ENCODE assay signal across 14 cellular contexts in the genomic region with DNA sequence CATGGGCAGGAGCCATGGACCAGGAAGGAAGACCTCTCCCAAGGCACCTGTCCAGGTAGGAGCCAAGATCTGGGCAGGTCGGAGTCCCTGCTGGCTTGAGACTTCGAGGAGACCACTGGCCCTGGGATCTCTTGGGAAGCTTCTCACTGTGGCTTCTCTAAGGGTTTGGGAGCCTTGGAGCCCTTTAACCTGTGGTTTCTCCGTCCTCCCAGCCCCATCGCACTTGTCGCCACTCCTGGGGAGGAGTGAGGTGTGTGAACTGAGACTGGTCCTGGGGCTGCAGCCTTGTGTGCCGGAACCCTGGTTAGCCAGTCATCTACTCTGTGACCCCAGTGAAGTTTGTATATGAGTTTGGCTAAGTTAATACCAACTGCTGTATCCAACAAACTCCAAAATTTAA. TPM values are rescaled to one million over a fixed set of nuclear protein-coding genes. Genes with fewer than 3 reads are reported as not detected.
DNase-seq lines count a peak whose midpoint lies in the region; ATAC-seq and TF ChIP-seq lines count a peak whose summit lies in the region.
"Had no signal": no experiment of that assay in that cellular context is flagged by ENCODE, and none has a peak within 500 bp of the region (broad histone marks: within the 10 kb centered on the region; RNA-seq: fewer than 3 reads in every experiment).

No MANE protein-coding gene starts in this region.

- H3K4me2 ChIP-seq in fibroblast of lung (ENCODE audit: extremely low read depth, insufficient read depth, low read length) (no peak overlapping the region), skeletal muscle satellite cell (ENCODE audit: low read length) (peak overlapping the region; percentile 1)
- H3K4me2 ChIP-seq: BLaER1 treated with 17β-estradiol and CSF1 and Interleukin-3, amounts not matched to agents 10 nM and 100 nM had no signal

- H3K9me3 ChIP-seq in fibroblast of lung (ENCODE audit: control insufficient read depth, insufficient read depth, low read depth, low read length) = no peaks in the 10 kb centered on the region
- H3K9me3 ChIP-seq in skeletal muscle satellite cell (replicated peaks; ENCODE audit: low read length) = no peaks in the 10 kb centered on the region
- peaks cover 26 to 80% of the 10 kb centered on the region in 2 donors for H3K9me3 ChIP-seq in ascending aorta
- H3K9me3 ChIP-seq in transverse colon = no peaks in the 10 kb centered on the region
- H3K9me3 ChIP-seq: BLaER1 treated with 17β-estradiol and CSF1 and Interleukin-3, amounts not matched to agents 10 nM and 100 nM had no signal

- TF ChIP-seq EP300 in transverse colon (IDR thresholded peaks at IDR 0.05; ENCODE audit: low read depth) = no peak

- H3K9ac ChIP-seq in fibroblast of lung (ENCODE audit: insufficient read depth, low read length) (no peak overlapping the region), skeletal muscle satellite cell (ENCODE audit: low read depth, low read length) (no peak overlapping the region)
- H3K9ac ChIP-seq: BLaER1 treated with 17β-estradiol and CSF1 and Interleukin-3, amounts not matched to agents 10 nM and 100 nM had no signal

- H2AFZ ChIP-seq in fibroblast of lung (ENCODE audit: low read length) = no peak overlapping the region

- H3K27ac ChIP-seq in fibroblast of lung (ENCODE audit: insufficient read depth, low read length) (peak overlapping the region; percentile 17), ascending aorta (no peak overlapping the region), transverse colon (no peak overlapping the region)
- H3K27ac ChIP-seq: BLaER1 treated with 17β-estradiol and CSF1 and Interleukin-3, amounts not matched to agents 10 nM and 100 nM had no signal

- H3K27me3 ChIP-seq in fibroblast of lung (ENCODE audit: control insufficient read depth, insufficient read depth, low read length) (no peaks in the 10 kb centered on the region), skeletal muscle satellite cell (ENCODE audit: control insufficient read depth, insufficient read depth, low read length) (no peaks in the 10 kb centered on the region), ascending aorta (no peaks in the 10 kb centered on the region), transverse colon (no peaks in the 10 kb centered on the region)
- H3K27me3 ChIP-seq: BLaER1 treated with 17β-estradiol and CSF1 and Interleukin-3, amounts not matched to agents 10 nM and 100 nM had no signal

- peaks cover 6% of the 10 kb centered on the region for H3K79me2 ChIP-seq in fibroblast of lung (ENCODE audit: control insufficient read depth, insufficient read depth, low read length)

- H3K36me3 ChIP-seq in fibroblast of lung (ENCODE audit: control insufficient read depth, insufficient read depth, low read length) (peaks cover 22% of the 10 kb centered on the region), skeletal muscle satellite cell (ENCODE audit: insufficient read depth, low read length) (peaks cover 65% of the 10 kb centered on the region), ascending aorta (peaks cover 93 to 96% of the 10 kb centered on the region in 2 donors), transverse colon (peaks cover 0 to 78% (median 38%) of the 10 kb centered on the region in 4 donors)

- peaks cover 2% of the 10 kb centered on the region for H3K4me1 ChIP-seq in fibroblast of lung (ENCODE audit: control insufficient read depth, extremely low read depth, insufficient read depth, low read length)
- peaks cover 10% of the 10 kb centered on the region for H3K4me1 ChIP-seq in skeletal muscle satellite cell (ENCODE audit: control insufficient read depth, insufficient read depth, low read length)
- no peaks in the 10 kb centered on the region for H3K4me1 ChIP-seq in ascending aorta
- H3K4me1 ChIP-seq in transverse colon = no peaks in the 10 kb centered on the region
- H3K4me1 ChIP-seq: BLaER1 treated with 17β-estradiol and CSF1 and Interleukin-3, amounts not matched to agents 10 nM and 100 nM had no signal

- intact Hi-C loops in ascending aorta (cut with DNase I) = no loop called here
- intact Hi-C loops in transverse colon (cut with DNase I; ENCODE audit: low total_unique reads) = no loop called here

- H4K20me1 ChIP-seq in fibroblast of lung (ENCODE audit: control insufficient read depth, extremely low read depth, insufficient read depth, low read length) = no peaks in the 10 kb centered on the region

- peak; percentile 10 for DNase-seq in activated CD8-positive, alpha-beta memory T cell treated with anti-CD3 and anti-CD28 coated beads, Interleukin-2, amount 50 U/mL, for 48 hours
- DNase-seq in activated CD8-positive, alpha-beta memory T cell treated with anti-CD3 and anti-CD28 coated beads, Interleukin-2, amount 50 U/mL, for 4 hours = no peak
- no peak for DNase-seq in fibroblast of lung (ENCODE audit: low read depth in 2 of 2)
- no peak for DNase-seq in ascending aorta (ENCODE audit: low spot score in 2 of 2)
- no peak for DNase-seq in transverse colon
- DNase-seq: 8988T; Calu3; CD8-positive, alpha-beta T cell; DMS79 treated with DMSO at 0.1 percent for 48 hours; GF-D8; H9 had no signal

- TF ChIP-seq CTCF in fibroblast of lung (conservative IDR thresholded peaks at IDR 0.05 in 1 of 2, IDR thresholded peaks at IDR 0.05 in 1 of 2; ENCODE audit: low read depth in 1 of 2, low read length in 2 of 2) (no peak), ascending aorta (IDR thresholded peaks at IDR 0.05) (no peak), transverse colon (IDR thresholded peaks at IDR 0.05) (no peak)

- no peak for TF ChIP-seq POLR2A in transverse colon (IDR thresholded peaks at IDR 0.05)

- WGBS in transverse colon (ENCODE audit: low coverage in 1 of 2), 2 donors = 90% methylated on average over 6 of the region's 6 CpGs; no CpG with 5 or more reads in 1 of the 2 donors

- in situ Hi-C loops in transverse colon (cut with MboI; ENCODE audit: low pct_ligation_motif_present in 1 of 4, low pct_unique_long_range_greater_than_20kb in 1 of 4, low sequenced_read_pairs in 3 of 4) = no loop called here

- no peak overlapping the region for H3K4me3 ChIP-seq in fibroblast of lung (replicated peaks in 1 of 4; ENCODE audit: control extremely low read depth in 1 of 4, insufficient read depth in 1 of 4, low read depth in 3 of 4, low read length in 4 of 4)
- H3K4me3 ChIP-seq in skeletal muscle satellite cell (ENCODE audit: low read length) = no peak overlapping the region
- no peak overlapping the region for H3K4me3 ChIP-seq in ascending aorta
- no peak overlapping the region for H3K4me3 ChIP-seq in transverse colon
- H3K4me3 ChIP-seq: BLaER1 treated with 17β-estradiol and CSF1 and Interleukin-3, amounts not matched to agents 10 nM and 100 nM had no signal

- no peak for ATAC-seq in GM21723 (IDR thresholded peaks at IDR 0.05; ENCODE audit: unreplicated experiment)
- ATAC-seq: CD8-positive, alpha-beta T cell had no signal

RNA-seq across cellular contexts. Expression of a gene that starts 8.2 kb away (rescaled TPM):
- total RNA-seq in fibroblast of lung = 33.4 and 40.6 TPM in 2 replicates
- polyA plus RNA-seq in fibroblast of lung = 5.6 and 8.1 TPM in 2 replicates
- 1.5 and 2.9 TPM in 2 replicates for polyA plus RNA-seq in fibroblast of lung (2012)
- polyA minus RNA-seq in fibroblast of lung (ENCODE audit: low replicate concordance) = 13.6 and 17.2 TPM in 2 replicates
- total RNA-seq in skeletal muscle satellite cell (2012; rRNA removed) = 12.7 and 15.2 TPM in 2 replicates
- 22.8 TPM for total RNA-seq in ascending aorta
- 10 to 100 TPM; 11.1 to 21.3 (median 14.5) TPM for total RNA-seq in transverse colon

RNA-seq across cellular contexts. Expression of a gene that starts 17.8 kb away (rescaled TPM):
- total RNA-seq in fibroblast of lung (0.50 and 0.77 TPM in 2 replicates), ascending aorta (not detected), transverse colon (not detected)
- polyA plus RNA-seq in fibroblast of lung = 0.59 and 1.4 TPM in 2 replicates
- polyA plus RNA-seq in fibroblast of lung (2012) = 0.69 and 0.78 TPM in 2 replicates
- 1.0 TPM in 1 of 2 replicates, not detected in the other for polyA minus RNA-seq in fibroblast of lung (ENCODE audit: low replicate concordance)
- 0.76 TPM in 1 of 2 replicates, not detected in the other for total RNA-seq in skeletal muscle satellite cell (2012; rRNA removed)

RNA-seq across cellular contexts. Expression of a gene that starts 31.6 kb away (rescaled TPM):
- total RNA-seq in fibroblast of lung (78.1 and 80.9 TPM in 2 replicates), ascending aorta (56.5 TPM), transverse colon (100 to 1,000 TPM in 1 of 4 donors, 10 to 100 TPM in 3; 44.4 to 191 (median 74.6) TPM)
- polyA plus RNA-seq in fibroblast of lung = 7.2 and 13.1 TPM in 2 replicates
- 0.78 and 1.2 TPM in 2 replicates for polyA plus RNA-seq in fibroblast of lung (2012)
- 46.1 and 81.1 TPM in 2 replicates for polyA minus RNA-seq in fibroblast of lung (ENCODE audit: low replicate concordance)
- 53.1 and 53.5 TPM in 2 replicates for total RNA-seq in skeletal muscle satellite cell (2012; rRNA removed)

RNA-seq across cellular contexts. Expression of a gene that starts 57.3 kb away (rescaled TPM):
- total RNA-seq in fibroblast of lung = 19.0 and 24.9 TPM in 2 replicates
- polyA plus RNA-seq in fibroblast of lung = 5.8 and 7.7 TPM in 2 replicates
- polyA plus RNA-seq in fibroblast of lung (2012) = 6.1 and 6.4 TPM in 2 replicates
- 16.5 and 23.5 TPM in 2 replicates for polyA minus RNA-seq in fibroblast of lung (ENCODE audit: low replicate concordance)
- 19.0 and 21.2 TPM in 2 replicates for total RNA-seq in skeletal muscle satellite cell (2012; rRNA removed)
- total RNA-seq in ascending aorta = 183 TPM
- total RNA-seq in transverse colon = 100 to 1,000 TPM in 1 of 4 donors, 10 to 100 TPM in 3; 24.3 to 166 (median 35.6) TPM
